In genomic region chr17:73007447-73007846, GRCh38 we compare ENCODE assay signal across 15 cellular contexts.
A peak's percentile ranks its signal among the peaks of the same experiment; 100 is the strongest.
DNase-seq lines count a peak whose midpoint lies in the region; FAIRE-seq and TF ChIP-seq lines count a peak whose summit lies in the region.
"Had no signal": no experiment of that assay in that cellular context is flagged by ENCODE, and none has a peak within 500 bp of the region (broad histone marks: within the 10 kb centered on the region; RNA-seq: fewer than 3 reads in every experiment).

No MANE protein-coding gene starts in this region.

- H3K36me3 Mint-ChIP-seq in nephron (ENCODE audit: low read depth), result no peaks in the 10 kb centered on the region
- no peaks in the 10 kb centered on the region for H3K36me3 Mint-ChIP-seq in activated naive CD4-positive, alpha-beta T cell treated with anti-CD3 and anti-CD28 coated beads, Interleukin-2, amount 10 ng/mL, durations not matched to agents 7 days and 5 days
- H3K36me3 Mint-ChIP-seq: natural killer cell had no signal

- no peaks in the 10 kb centered on the region for H3K27me3 ChIP-seq in AG04450 (ENCODE audit: control insufficient read depth, insufficient read depth, low read length)

- no peaks in the 10 kb centered on the region for H3K9me3 Mint-ChIP-seq in nephron
- H3K9me3 Mint-ChIP-seq in activated naive CD4-positive, alpha-beta T cell treated with anti-CD3 and anti-CD28 coated beads, Interleukin-2, amount 10 ng/mL, durations not matched to agents 7 days and 5 days, result no peaks in the 10 kb centered on the region
- H3K9me3 Mint-ChIP-seq: activated CD4-positive, alpha-beta memory T cell treated with anti-CD3 and anti-CD28 coated beads, Interleukin-2, amount 10 ng/mL, durations not matched to agents 7 days and 5 days had no signal

- peak overlapping the region in 2 of 3 experiments; percentile 69 to 75 for H3K27ac Mint-ChIP-seq in nephron
- no peak overlapping the region for H3K27ac Mint-ChIP-seq in activated naive CD4-positive, alpha-beta T cell treated with anti-CD3 and anti-CD28 coated beads, Interleukin-2, amount 10 ng/mL, durations not matched to agents 7 days and 5 days
- H3K27ac Mint-ChIP-seq: activated CD4-positive, alpha-beta memory T cell treated with anti-CD3 and anti-CD28 coated beads, Interleukin-2, amount 10 ng/mL, durations not matched to agents 7 days and 5 days; natural killer cell had no signal

- H3K27ac ChIP-seq in AG04450 (ENCODE audit: low read depth, low read length), result peak overlapping the region; percentile 47
- H3K27ac ChIP-seq in HEK293 (ENCODE audit: extremely low read depth, low read depth, low read length), result no peak overlapping the region
- H3K27ac ChIP-seq: PC-9 had no signal

- CTCF ChIA-PET in AG04450 (lab: Charles Lee) (interaction anchor here (1.4 to 3.6 kb wide), 2 partner anchors 21 to 184 kb away, joined by 3 to 16 read pairs; no protein-coding TSS in a partner anchor), HEK293 (lab: Yijun Ruan, JAX) (no interaction called here)
- CTCF ChIA-PET in activated naive CD4-positive, alpha-beta T cell treated with anti-CD3 and anti-CD28 coated beads, Interleukin-2, amount 10 ng/mL, durations not matched to agents 7 days and 5 days (lab: Charles Lee), result no interaction called here

- H3K4me3 ChIP-seq in AG04450 (ENCODE audit: low read depth, low read length) (no peak overlapping the region), HEK293 (ENCODE audit: low read depth, low read length) (no peak overlapping the region), choroid plexus epithelial cell (ENCODE audit: low read depth, low read length) (no peak overlapping the region)
- H3K4me3 ChIP-seq: PC-9 had no signal

- FAIRE-seq in H54 (lab: Jason Lieb, UNC), result no peak

- H3K9me3 ChIP-seq in AG04450 (ENCODE audit: control insufficient read depth, insufficient read depth, low read length) (no peaks in the 10 kb centered on the region), HEK293 (ENCODE audit: control insufficient read depth, insufficient read depth, low read depth, low read length) (no peaks in the 10 kb centered on the region)

- H3K4me1 ChIP-seq in HEK293 (ENCODE audit: control insufficient read depth, insufficient read depth, low read length), result no peaks in the 10 kb centered on the region

- no peaks in the 10 kb centered on the region for H3K36me3 ChIP-seq in HEK293 (ENCODE audit: control insufficient read depth in 2 of 2, insufficient read depth in 1 of 2, low read length in 2 of 2)

- no peak overlapping the region for H3K4me3 Mint-ChIP-seq in nephron
- no peak overlapping the region for H3K4me3 Mint-ChIP-seq in activated naive CD4-positive, alpha-beta T cell treated with anti-CD3 and anti-CD28 coated beads, Interleukin-2, amount 10 ng/mL, durations not matched to agents 7 days and 5 days
- H3K4me3 Mint-ChIP-seq: activated CD4-positive, alpha-beta memory T cell treated with anti-CD3 and anti-CD28 coated beads, Interleukin-2, amount 10 ng/mL, durations not matched to agents 7 days and 5 days; natural killer cell had no signal

- H3K27me3 Mint-ChIP-seq in nephron (ENCODE audit: low read depth), result peaks cover 3% of the 10 kb centered on the region
- H3K27me3 Mint-ChIP-seq in activated naive CD4-positive, alpha-beta T cell treated with anti-CD3 and anti-CD28 coated beads, Interleukin-2, amount 10 ng/mL, durations not matched to agents 7 days and 5 days, result no peaks in the 10 kb centered on the region
- H3K27me3 Mint-ChIP-seq: activated CD4-positive, alpha-beta memory T cell treated with anti-CD3 and anti-CD28 coated beads, Interleukin-2, amount 10 ng/mL, durations not matched to agents 7 days and 5 days had no signal

- POLR2A ChIA-PET in AG04450 (lab: Yijun Ruan, JAX) (no interaction called here), HEK293 (lab: Yijun Ruan, JAX) (no interaction called here)

- TF ChIP-seq CTCF in AG04450 (IDR thresholded peaks at IDR 0.05; ENCODE audit: low read depth, low read length) (no peak), HEK293 (tag by site-specific recombination; IDR thresholded peaks at IDR 0.05) (no peak), choroid plexus epithelial cell (conservative IDR thresholded peaks at IDR 0.05; ENCODE audit: low read depth, low read length) (no peak), nephron (IDR thresholded peaks at IDR 0.05; ENCODE audit: unreplicated experiment in 3 of 3) (no peak)

- no peak for TF ChIP-seq POLR2A in H54 (IDR thresholded peaks at IDR 0.05; ENCODE audit: low read depth, low read length)

- DNase-seq in AG04450 (ENCODE audit: low read depth, low spot score) (no peak), choroid plexus epithelial cell (ENCODE audit: low read depth) (peak; percentile 39), T-helper 1 cell (no peak), RKO (ENCODE audit: low spot score) (no peak), H54 (ENCODE audit: insufficient read length, low spot score) (no peak)
- DNase-seq in activated naive CD4-positive, alpha-beta T cell treated with anti-CD3 and anti-CD28 coated beads, Interleukin-2, amount 10 ng/mL, durations not matched to agents 7 days and 5 days, result no peak
- DNase-seq: activated CD4-positive, alpha-beta memory T cell treated with anti-CD3 and anti-CD28 coated beads, Interleukin-2, amount 10 ng/mL, durations not matched to agents 7 days and 5 days; activated T-cell treated with anti-CD3 and anti-CD28 coated beads, Interleukin-2, amount 50 U/mL, for 48 hours; Calu3; HCEC 1CT; natural killer cell; NCI-H1930; PC-9 had no signal

- H3K4me1 Mint-ChIP-seq in nephron, result no peaks in the 10 kb centered on the region
- peaks cover 12% of the 10 kb centered on the region for H3K4me1 Mint-ChIP-seq in activated naive CD4-positive, alpha-beta T cell treated with anti-CD3 and anti-CD28 coated beads, Interleukin-2, amount 10 ng/mL, durations not matched to agents 7 days and 5 days

TF ChIP-seq in HEK293, 187 proteins besides CTCF, POLR2A, EP300 and RAD21:
- TF ChIP-seq EGR2 (tag by site-specific recombination; IDR thresholded peaks at IDR 0.05; ENCODE audit: low read depth) (peak; percentile 68), PRDM2 (tag by site-specific recombination; IDR thresholded peaks at IDR 0.05; ENCODE audit: borderline replicate concordance) (no peak), ZFHX2 (tag by site-specific recombination; conservative IDR thresholded peaks at IDR 0.05) (peak; percentile 49), ZNF280D (tag by site-specific recombination; IDR thresholded peaks at IDR 0.05) (no peak)
